Comparison of ENCODE assay signal across 25 cellular contexts in genomic region chr14:83294941-83295340, GRCh38.
A peak's percentile ranks its signal among the peaks of the same experiment; 100 is the strongest.
DNase-seq lines count a peak whose midpoint lies in the region; ATAC-seq, FAIRE-seq and TF ChIP-seq lines count a peak whose summit lies in the region.
"Had no signal": no experiment of that assay in that cellular context is flagged by ENCODE, and none has a peak within 500 bp of the region (broad histone marks: within the 10 kb centered on the region; RNA-seq: fewer than 3 reads in every experiment).

No MANE protein-coding gene starts in this region.

- H3K4me3 ChIP-seq in AG10803 (ENCODE audit: low read length) (no peak overlapping the region), IMR-90 (ENCODE audit: insufficient read depth, low read depth, low read length) (no peak overlapping the region), bronchial epithelial cell (ENCODE audit: low read depth, low read length) (no peak overlapping the region), HepG2 (replicated peaks in 1 of 3; ENCODE audit: insufficient read depth in 1 of 3, low read depth in 2 of 3, low read length in 3 of 3) (no peak overlapping the region)
- H3K4me3 ChIP-seq: gastroesophageal sphincter, ovary had no signal

- intact Hi-C loops in IMR-90 (cut with micrococcal nuclease): no loop called here
- intact Hi-C loops in HepG2 (cut with micrococcal nuclease; ENCODE audit: unreplicated experiment): no loop called here

- WGBS in IMR-90 (ENCODE audit: extremely low coverage in 2 of 2, insufficient read length in 1 of 2), 2 experiments: no CpG with 5 or more reads among the region's 1 CpG
- 0% methylated on average over 1 of the region's 1 CpG for WGBS in HepG2 (ENCODE audit: low lambda C conversion rate)
- no CpG with 5 or more reads among the region's 1 CpG for WGBS in H9 (ENCODE audit: extremely low coverage, insufficient read length, low lambda C conversion rate)

- no peak overlapping the region for H2BK12ac ChIP-seq in H9 (ENCODE audit: insufficient read length, low read depth, low read length)

- H2BK20ac ChIP-seq in IMR-90 (ENCODE audit: low read depth, low read length) (peak overlapping the region; percentile 57; the same call in 1 of the 2 replicates), H9 (ENCODE audit: low read depth, low read length, poor library complexity, severe bottlenecking) (no peak overlapping the region)

- BruUV-seq in IMR-90 (replicated peaks; lab: Mats Ljungman, UMichigan) (no TSS peak), HepG2 (replicated peaks; lab: Mats Ljungman, UMichigan) (no TSS peak)

- dilution Hi-C loops in IMR-90 (cut with HindIII; ENCODE audit: low sequenced_read_pairs, unreplicated experiment): no loop called here

- H2BK15ac ChIP-seq in IMR-90 (ENCODE audit: low read depth, low read length): no peak overlapping the region
- H2BK15ac ChIP-seq in H9 (ENCODE audit: low read depth, low read length): no peak overlapping the region

- peak overlapping the region; percentile 60 for H3K4me2 ChIP-seq in IMR-90 (ENCODE audit: low read depth, low read length)
- no peak overlapping the region for H3K4me2 ChIP-seq in HepG2 (ENCODE audit: low read depth, low read length)
- no peak overlapping the region for H3K4me2 ChIP-seq in H9 (ENCODE audit: insufficient read depth, insufficient read length, low read length)

- FAIRE-seq in bronchial epithelial cell (lab: Jason Lieb, UNC): no peak
- FAIRE-seq in HepG2 (lab: Jason Lieb, UNC): no peak
- FAIRE-seq: urothelium cell line had no signal

- H4K91ac ChIP-seq in IMR-90 (ENCODE audit: insufficient read depth, low read depth, low read length) (no peak overlapping the region; the same call in 1 of the 2 replicates), H9 (ENCODE audit: insufficient read length, low read depth, low read length) (no peak overlapping the region)

- H2AK5ac ChIP-seq in IMR-90 (ENCODE audit: low read depth, low read length): no peak overlapping the region
- H2AK5ac ChIP-seq in H9 (ENCODE audit: insufficient read length, low read length): no peak overlapping the region

- no peak overlapping the region for H2AK9ac ChIP-seq in IMR-90 (replicated peaks; ENCODE audit: low read depth, low read length, poor library complexity)

- H3K79me1 ChIP-seq in IMR-90 (ENCODE audit: low read depth in 1 of 2, low read length in 2 of 2) (no peaks in the 10 kb centered on the region), H9 (ENCODE audit: insufficient read depth, low read depth, low read length, poor library complexity, severe bottlenecking) (no peaks in the 10 kb centered on the region)

- H3K9ac ChIP-seq in IMR-90 (ENCODE audit: low read depth, low read length): no peak overlapping the region
- H3K9ac ChIP-seq in HepG2 (ENCODE audit: insufficient read depth, low read depth, low read length): no peak overlapping the region
- H3K9ac ChIP-seq in H9 (ENCODE audit: extremely low read depth, insufficient read length, low read length): no peak overlapping the region

- H3K14ac ChIP-seq in IMR-90 (replicated peaks; ENCODE audit: low read depth, low read length) (peak overlapping the region; percentile 38), H9 (ENCODE audit: insufficient read depth, low read length) (no peak overlapping the region)

- H3K56ac ChIP-seq in IMR-90 (ENCODE audit: extremely low read depth, insufficient read depth, low read length) (no peak overlapping the region), H9 (ENCODE audit: insufficient read length, low read depth, low read length) (no peak overlapping the region)

- peak; percentile 76 for ATAC-seq in IMR-90 (ENCODE audit: low read depth)
- no peak for ATAC-seq in HepG2
- ATAC-seq: CD8-positive, alpha-beta T cell; gastroesophageal sphincter; HCT116; left cardiac atrium; naive thymus-derived CD4-positive, alpha-beta T cell; right cardiac atrium had no signal

- H3K18ac ChIP-seq in IMR-90 (ENCODE audit: low read depth, low read length) (peak overlapping the region; percentile 68), H9 (ENCODE audit: insufficient read length, low read depth, low read length) (no peak overlapping the region)

- H3K79me2 ChIP-seq in HepG2 (ENCODE audit: insufficient read depth, low read length): no peaks in the 10 kb centered on the region
- no peaks in the 10 kb centered on the region for H3K79me2 ChIP-seq in H9 (ENCODE audit: insufficient read depth, low read length)

- H3K9me3 Mint-ChIP-seq in mesothelial cell of epicardium (peaks cover 3% of the 10 kb centered on the region), H9 (no peaks in the 10 kb centered on the region)
- H3K9me3 Mint-ChIP-seq: activated CD4-positive, alpha-beta T cell treated with anti-CD3 and anti-CD28 coated beads, Interleukin-2, amount 10 ng/mL, durations not matched to agents 7 days and 5 days had no signal

- no peak overlapping the region for H2AFZ ChIP-seq in IMR-90 (replicated peaks; ENCODE audit: low read length, poor library complexity)
- H2AFZ ChIP-seq in HepG2 (ENCODE audit: low read length): no peak overlapping the region
- no peak overlapping the region for H2AFZ ChIP-seq in H9 (ENCODE audit: low read length)

- H3K27me3 Mint-ChIP-seq in mesothelial cell of epicardium (ENCODE audit: low read depth) (no peaks in the 10 kb centered on the region), H9 (ENCODE audit: low read depth) (no peaks in the 10 kb centered on the region)
- H3K27me3 Mint-ChIP-seq: activated CD4-positive, alpha-beta T cell treated with anti-CD3 and anti-CD28 coated beads, Interleukin-2, amount 10 ng/mL, durations not matched to agents 7 days and 5 days; activated naive CD8-positive, alpha-beta T cell treated with anti-CD3 and anti-CD28 coated beads, Interleukin-2, amount 10 ng/mL, durations not matched to agents 7 days and 5 days; memory B cell; naive thymus-derived CD4-positive, alpha-beta T cell had no signal

- no peaks in the 10 kb centered on the region for H3K9me1 ChIP-seq in IMR-90 (ENCODE audit: insufficient read depth, low read length)

- H3K23me2 ChIP-seq in H9 (ENCODE audit: insufficient read length, low read depth, low read length, poor library complexity, severe bottlenecking): no peaks in the 10 kb centered on the region

- no peak overlapping the region for H2BK5ac ChIP-seq in IMR-90 (ENCODE audit: low read depth, low read length, poor library complexity, severe bottlenecking)
- H2BK5ac ChIP-seq in H9 (ENCODE audit: insufficient read length, low read length): no peak overlapping the region

- H4K5ac ChIP-seq in IMR-90 (ENCODE audit: low read depth, low read length): 0 out of 2 replicates have a peak overlapping the region, but pooled peaks have one; percentile 64
- H4K5ac ChIP-seq in H9 (ENCODE audit: insufficient read length, low read depth, low read length): no peak overlapping the region

- CTCF ChIA-PET in IMR-90 (lab: Yijun Ruan, JAX): no interaction called here
- CTCF ChIA-PET in HepG2 (lab: Yijun Ruan, JAX; ENCODE audit: low intra/inter-chr PET ratio, low total read pairs): no interaction called here

- H3K36me3 Mint-ChIP-seq in mesothelial cell of epicardium (peaks cover 2% of the 10 kb centered on the region), H9 (ENCODE audit: insufficient read depth in 1 of 3, low read depth in 3 of 3) (peaks cover 0 to 2% (median 0%) of the 10 kb centered on the region in 3 experiments; a peak in 1 of 7 replicates)
- H3K36me3 Mint-ChIP-seq: activated naive CD8-positive, alpha-beta T cell treated with anti-CD3 and anti-CD28 coated beads, Interleukin-2, amount 10 ng/mL, durations not matched to agents 7 days and 5 days; CD8-positive, alpha-beta T cell; memory B cell; naive thymus-derived CD4-positive, alpha-beta T cell had no signal

- TF ChIP-seq RAD21 in IMR-90 (IDR thresholded peaks at IDR 0.05; ENCODE audit: low read length) (no peak), HepG2 (CRISPR knock-in tag; IDR thresholded peaks at IDR 0.05) (no peak)

- H2BK120ac ChIP-seq in IMR-90 (ENCODE audit: low read depth, low read length): peak overlapping the region; percentile 44
- no peak overlapping the region for H2BK120ac ChIP-seq in H9 (ENCODE audit: low read depth, low read length, poor library complexity, severe bottlenecking)

- no peak overlapping the region for H3T11ph ChIP-seq in H9 (ENCODE audit: low read length)

- peak; percentile 61 for DNase-seq in AG10803 (ENCODE audit: low read depth)
- DNase-seq in IMR-90: peak; percentile 51
- DNase-seq in bronchial epithelial cell (ENCODE audit: low read depth): peak; percentile 19
- no peak for DNase-seq in mesothelial cell of epicardium (ENCODE audit: low spot score in 2 of 2, unreplicated experiment in 2 of 2)
- no peak for DNase-seq in GM19240 (ENCODE audit: insufficient read length, low spot score)
- no peak for DNase-seq in HepG2 (ENCODE audit: low spot score)
- DNase-seq in H9: no peak
- DNase-seq in SHP77 (lab: John Stamatoyannopoulos, UW): no peak
- DNase-seq: activated CD4-positive, alpha-beta T cell treated with anti-CD3 and anti-CD28 coated beads, Interleukin-2, amount 10 ng/mL, durations not matched to agents 7 days and 5 days; activated CD8-positive, alpha-beta memory T cell treated with anti-CD3 and anti-CD28 coated beads, Interleukin-2, amount 50 U/mL, for 48 hours; activated naive CD8-positive, alpha-beta T cell treated with anti-CD3 and anti-CD28 coated beads, Interleukin-2, amount 10 ng/mL, durations not matched to agents 7 days and 5 days; CD8-positive, alpha-beta T cell; DMS79 treated with DMSO at 0.1 percent for 48 hours; left cardiac atrium; naive thymus-derived CD4-positive, alpha-beta T cell; NCI-H1436; OCI-M1; ovary; right cardiac atrium; Right ventricle myocardium superior had no signal

- no peak overlapping the region for H3K4me3 Mint-ChIP-seq in mesothelial cell of epicardium
- H3K4me3 Mint-ChIP-seq in H9: no peak overlapping the region
- H3K4me3 Mint-ChIP-seq: activated CD4-positive, alpha-beta T cell treated with anti-CD3 and anti-CD28 coated beads, Interleukin-2, amount 10 ng/mL, durations not matched to agents 7 days and 5 days; activated naive CD8-positive, alpha-beta T cell treated with anti-CD3 and anti-CD28 coated beads, Interleukin-2, amount 10 ng/mL, durations not matched to agents 7 days and 5 days; CD8-positive, alpha-beta T cell; memory B cell; naive thymus-derived CD4-positive, alpha-beta T cell; T-helper 1 cell treated with Interleukin-12 subunit alpha and Interleukin-12 subunit beta and Interleukin-4 antibody, amounts not matched to agents 30 μg/mL and 1 μg/mL, for 36 hours had no signal

- TF ChIP-seq EP300 in HepG2 (IDR thresholded peaks at IDR 0.05; ENCODE audit: low read depth in 2 of 2, low read length in 2 of 2) (no peak), HepG2 (CRISPR knock-in tag; IDR thresholded peaks at IDR 0.05; ENCODE audit: borderline replicate concordance) (no peak)

- peaks cover 15% of the 10 kb centered on the region for H3K4me1 Mint-ChIP-seq in mesothelial cell of epicardium
- no peaks in the 10 kb centered on the region for H3K4me1 Mint-ChIP-seq in H9
- H3K4me1 Mint-ChIP-seq: activated CD4-positive, alpha-beta T cell treated with anti-CD3 and anti-CD28 coated beads, Interleukin-2, amount 10 ng/mL, durations not matched to agents 7 days and 5 days; activated naive CD8-positive, alpha-beta T cell treated with anti-CD3 and anti-CD28 coated beads, Interleukin-2, amount 10 ng/mL, durations not matched to agents 7 days and 5 days; memory B cell; naive thymus-derived CD4-positive, alpha-beta T cell had no signal

- no peaks in the 10 kb centered on the region for H4K20me1 ChIP-seq in IMR-90 (ENCODE audit: insufficient read depth, low read length)
- no peaks in the 10 kb centered on the region for H4K20me1 ChIP-seq in HepG2 (ENCODE audit: insufficient read depth, low read length)
- H4K20me1 ChIP-seq in H9 (ENCODE audit: control insufficient read depth, insufficient read depth, insufficient read length): no peaks in the 10 kb centered on the region

- H3K4ac ChIP-seq in IMR-90 (ENCODE audit: low read depth, low read length) (no peak overlapping the region), H9 (ENCODE audit: low read depth, low read length) (no peak overlapping the region)

- POLR2A ChIA-PET in IMR-90 (lab: Charles Lee; ENCODE audit: unreplicated experiment): interaction anchor here (0.6 kb wide), 1 partner anchor 1324 kb away, joined by 4 read pairs; no protein-coding TSS in a partner anchor
- POLR2A ChIA-PET in HepG2 (lab: Yijun Ruan, JAX): no interaction called here

- TF ChIP-seq CTCF in AG10803 (conservative IDR thresholded peaks at IDR 0.05; ENCODE audit: low read length) (no peak), IMR-90 (conservative IDR thresholded peaks at IDR 0.05; ENCODE audit: low read depth, low read length) (no peak), bronchial epithelial cell (IDR thresholded peaks at IDR 0.05; ENCODE audit: insufficient read depth, low read length, severe bottlenecking) (no peak), mesothelial cell of epicardium (IDR thresholded peaks at IDR 0.05; ENCODE audit: unreplicated experiment) (no peak), HepG2 (CRISPR knock-in tag; IDR thresholded peaks at IDR 0.05) (no peak), H9 (conservative IDR thresholded peaks at IDR 0.05) (no peak)

- TF ChIP-seq POLR2A in IMR-90 (IDR thresholded peaks at IDR 0.05; ENCODE audit: low read depth, low read length) (no peak), HepG2 (IDR thresholded peaks at IDR 0.05; ENCODE audit: insufficient read depth in 1 of 2, low read depth in 2 of 2, low read length in 2 of 2) (no peak)

- no peaks in the 10 kb centered on the region for H3K27me3 ChIP-seq in IMR-90 (ENCODE audit: control insufficient read depth, insufficient read depth, low read length)
- H3K27me3 ChIP-seq in bronchial epithelial cell (ENCODE audit: control insufficient read depth, insufficient read depth, low read length): no peaks in the 10 kb centered on the region
- no peaks in the 10 kb centered on the region for H3K27me3 ChIP-seq in HepG2 (ENCODE audit: control insufficient read depth in 1 of 2, insufficient read depth in 2 of 2, low read length in 2 of 2)
- H3K27me3 ChIP-seq in H9 (ENCODE audit: insufficient read depth, low read length): no peaks in the 10 kb centered on the region
- H3K27me3 ChIP-seq: gastroesophageal sphincter, ovary had no signal

- peak overlapping the region; percentile 68 for H3K27ac Mint-ChIP-seq in mesothelial cell of epicardium
- H3K27ac Mint-ChIP-seq in H9: no peak overlapping the region
- H3K27ac Mint-ChIP-seq: activated CD4-positive, alpha-beta T cell treated with anti-CD3 and anti-CD28 coated beads, Interleukin-2, amount 10 ng/mL, durations not matched to agents 7 days and 5 days; activated naive CD8-positive, alpha-beta T cell treated with anti-CD3 and anti-CD28 coated beads, Interleukin-2, amount 10 ng/mL, durations not matched to agents 7 days and 5 days; CD8-positive, alpha-beta T cell; memory B cell; naive thymus-derived CD4-positive, alpha-beta T cell; T-helper 1 cell treated with Interleukin-12 subunit alpha and Interleukin-12 subunit beta and Interleukin-4 antibody, amounts not matched to agents 30 μg/mL and 1 μg/mL, for 36 hours had no signal

- H3K27ac ChIP-seq in IMR-90 (ENCODE audit: insufficient read depth, low read length): no peak overlapping the region
- H3K27ac ChIP-seq in HepG2 (ENCODE audit: extremely low read length, insufficient read depth, low read length): no peak overlapping the region
- H3K27ac ChIP-seq in H9 (ENCODE audit: insufficient read length, low read depth, low read length): no peak overlapping the region
- H3K27ac ChIP-seq: gastroesophageal sphincter, ovary had no signal

- H4K8ac ChIP-seq in IMR-90 (ENCODE audit: low read depth in 2 of 2, low read length in 2 of 2) (no peak overlapping the region; a peak in 1 of 4 replicates), H9 (replicated peaks; ENCODE audit: insufficient read length, low read depth, low read length) (no peak overlapping the region)

- in situ Hi-C loops in IMR-90 (cut with MboI; ENCODE audit: low sequenced_read_pairs): no loop called here
- in situ Hi-C loops in HepG2 (cut with HindIII; ENCODE audit: extremely low pct_ligation_motif_present, low pct_unique_long_range_greater_than_20kb): no loop called here

- H3K36me3 ChIP-seq in IMR-90 (ENCODE audit: control insufficient read depth, insufficient read depth, low read length): no peaks in the 10 kb centered on the region
- no peaks in the 10 kb centered on the region for H3K36me3 ChIP-seq in bronchial epithelial cell (ENCODE audit: control insufficient read depth, insufficient read depth, low read length)
- H3K36me3 ChIP-seq in HepG2 (replicated peaks in 1 of 2; ENCODE audit: control insufficient read depth in 1 of 2, insufficient read depth in 2 of 2, low read length in 2 of 2): no peaks in the 10 kb centered on the region
- H3K36me3 ChIP-seq: gastroesophageal sphincter, ovary had no signal

- H3K9me3 ChIP-seq in IMR-90 (ENCODE audit: control insufficient read depth, insufficient read depth, low read length) (no peaks in the 10 kb centered on the region), HepG2 (ENCODE audit: low read length) (peaks cover 28% of the 10 kb centered on the region), H9 (ENCODE audit: control insufficient read depth, low read depth, low read length) (no peaks in the 10 kb centered on the region)
- H3K9me3 ChIP-seq: gastroesophageal sphincter, ovary had no signal

- peaks cover 3% of the 10 kb centered on the region; the same call in 1 of the 2 replicates for H3K4me1 ChIP-seq in IMR-90 (ENCODE audit: control insufficient read depth, insufficient read depth, low read length)
- H3K4me1 ChIP-seq in HepG2 (ENCODE audit: insufficient read depth, low read length): no peaks in the 10 kb centered on the region
- H3K4me1 ChIP-seq in H9 (ENCODE audit: insufficient read depth, low read length): no peaks in the 10 kb centered on the region
- H3K4me1 ChIP-seq: gastroesophageal sphincter had no signal

- H3K23ac ChIP-seq in IMR-90 (ENCODE audit: low read depth, low read length) (no peak overlapping the region), H9 (ENCODE audit: insufficient read length, low read depth, low read length) (no peak overlapping the region)

Comparison
In these comparisons a context has a peak if more than half of its experiments do, and no peak if none do; other contexts are left out.
1. DNase-seq: peak in AG10803 (single experiment), IMR-90 (single experiment) and bronchial epithelial cell (single experiment); none in mesothelial cell of epicardium (0 of 2), GM19240 (single experiment), HepG2 (single experiment), H9 (single experiment) and SHP77 (0 of 2).